ENCODE assay signal across 8 cellular contexts in genomic region chr19:10544242-10544752, GRCh38. TPM values are rescaled to one million over a fixed set of nuclear protein-coding genes. Genes with fewer than 3 reads are reported as not detected.
A peak's percentile ranks its signal among the peaks of the same experiment; 100 is the strongest.
DNase-seq lines count a peak whose midpoint lies in the region; ATAC-seq, FAIRE-seq and TF ChIP-seq lines count a peak whose summit lies in the region.

No MANE protein-coding gene starts in this region.

- DNase-seq in CD8-positive, alpha-beta memory T cell: no peak
- DNase-seq in HFF-Myc (ENCODE audit: extremely low read depth, low read depth): no peak
- no peak for DNase-seq in fibroblast of pulmonary artery (ENCODE audit: low read depth)
- DNase-seq in pancreas: peak; percentile 63 to 87 (median 76)
- no peak for DNase-seq in cerebellar cortex (ENCODE audit: low spot score)
- DNase-seq in DMS153 treated with DMSO at 0.1 percent for 48 hours (lab: John Stamatoyannopoulos, UW; ENCODE audit: unreplicated experiment): no peak
- no peak for DNase-seq in ecto neural progenitor cell (ENCODE audit: low spot score)

- peaks cover 0 to 26% (median 0%) of the 10 kb centered on the region in 3 donors for H3K36me3 Mint-ChIP-seq in CD8-positive, alpha-beta memory T cell

- peak overlapping the region; percentile 76 to 97 (median 93) for H3K27ac Mint-ChIP-seq in CD8-positive, alpha-beta memory T cell

- no peaks in the 10 kb centered on the region for H3K9me3 ChIP-seq in CD8-positive, alpha-beta memory T cell (ENCODE audit: low read length)
- no peaks in the 10 kb centered on the region for H3K9me3 ChIP-seq in pancreas

- peaks cover 11 to 27% (median 14%) of the 10 kb centered on the region in 3 donors for H3K4me1 Mint-ChIP-seq in CD8-positive, alpha-beta memory T cell

- H3K27me3 Mint-ChIP-seq in CD8-positive, alpha-beta memory T cell: peaks cover 2 to 3% of the 10 kb centered on the region in 2 donors

- no peaks in the 10 kb centered on the region for H3K9me3 Mint-ChIP-seq in CD8-positive, alpha-beta memory T cell

- 10 to 18% methylated on average over 22 of the region's 22 CpGs for WGBS in pancreas, 2 donors

- TF ChIP-seq CTCF in HFF-Myc (IDR thresholded peaks at IDR 0.05; ENCODE audit: low read depth, low read length, missing control alignments) (no peak), WI38 (IDR thresholded peaks at IDR 0.05; ENCODE audit: low read depth, low read length) (no peak), fibroblast of pulmonary artery (IDR thresholded peaks at IDR 0.05; ENCODE audit: low read length, missing control alignments) (no peak), pancreas (IDR thresholded peaks at IDR 0.05) (no peak)

- peaks cover 12% of the 10 kb centered on the region for H3K36me3 ChIP-seq in CD8-positive, alpha-beta memory T cell (ENCODE audit: insufficient read depth, low read length)
- peaks cover 0 to 8% (median 0%) of the 10 kb centered on the region in 3 donors for H3K36me3 ChIP-seq in pancreas

- H3K27ac ChIP-seq in CD8-positive, alpha-beta memory T cell (ENCODE audit: low read depth, low read length): peak overlapping the region; percentile 79
- peak overlapping the region; percentile 74 to 86 (median 83) for H3K27ac ChIP-seq in pancreas

- no peak for FAIRE-seq in pancreas (lab: Jason Lieb, UNC)

- peak overlapping the region; percentile 61 for H3K4me3 ChIP-seq in CD8-positive, alpha-beta memory T cell (ENCODE audit: low read length)
- H3K4me3 ChIP-seq in HFF-Myc (replicated peaks; ENCODE audit: low read depth, low read length): peak overlapping the region; percentile 81
- peak overlapping the region; percentile 91 for H3K4me3 ChIP-seq in WI38 (ENCODE audit: low read depth, low read length)
- peak overlapping the region; percentile 67 for H3K4me3 ChIP-seq in fibroblast of pulmonary artery (replicated peaks; ENCODE audit: low read depth, low read length)
- H3K4me3 ChIP-seq in pancreas: peak overlapping the region; percentile 86 to 99 (median 96)

- CTCF ChIA-PET in CD8-positive, alpha-beta memory T cell (lab: Charles Lee): interaction anchor here (0.9 kb wide), 1 partner anchor 52 kb away, joined by 3 read pairs; no protein-coding TSS in a partner anchor

- H3K4me1 ChIP-seq in CD8-positive, alpha-beta memory T cell (ENCODE audit: insufficient read depth, low read length): peaks cover 17% of the 10 kb centered on the region
- peaks cover 0 to 12% (median 0%) of the 10 kb centered on the region in 3 donors for H3K4me1 ChIP-seq in pancreas

- POLR2A ChIA-PET in CD8-positive, alpha-beta memory T cell (lab: Charles Lee): interaction anchor here (0.6 to 1.5 kb wide), 5 partner anchors 22 to 109 kb away, joined by 3 to 5 read pairs (median 3); partner anchors contain the start of genes KRI1 and S1PR5

- H3K4me3 Mint-ChIP-seq in CD8-positive, alpha-beta memory T cell: peak overlapping the region; percentile 90 to 96 (median 93)

- no peaks in the 10 kb centered on the region for H3K27me3 ChIP-seq in CD8-positive, alpha-beta memory T cell (ENCODE audit: insufficient read depth, low read length, poor library complexity, severe bottlenecking)
- no peaks in the 10 kb centered on the region for H3K27me3 ChIP-seq in pancreas

- ATAC-seq in pancreas: peak; percentile 23 to 56 (median 34)

- intact Hi-C loops in pancreas (cut with DNase I): no loop called here

RNA-seq across cellular contexts. Expression of gene ATG4D, which starts 0.6 kb away (rescaled TPM):
- total RNA-seq in CD8-positive, alpha-beta memory T cell: 10 to 100 TPM; 44.4 to 45.1 TPM
- polyA plus RNA-seq in CD8-positive, alpha-beta memory T cell: 28.9 TPM
- total RNA-seq in pancreas: 10 to 100 TPM; 12.9 to 26.9 (median 20.5) TPM
- polyA plus RNA-seq in pancreas: 10 to 100 TPM; 35.2 to 62.1 TPM

RNA-seq across cellular contexts. Expression of gene KRI1, which starts 21.5 kb away (rescaled TPM):
- 10 to 100 TPM; 61.6 to 64.5 TPM for total RNA-seq in CD8-positive, alpha-beta memory T cell
- 45.7 TPM for polyA plus RNA-seq in CD8-positive, alpha-beta memory T cell
- 10 to 100 TPM in 4 of 6 donors, 1 to 10 TPM in 2; 8.0 to 15.8 (median 13.5) TPM for total RNA-seq in pancreas
- polyA plus RNA-seq in pancreas: 10 to 100 TPM; 34.7 to 41.8 TPM

RNA-seq across cellular contexts. Expression of gene CDKN2D, which starts 24.5 kb away (rescaled TPM):
- 10 to 100 TPM; 22.2 to 23.1 TPM for total RNA-seq in CD8-positive, alpha-beta memory T cell
- 176 TPM for polyA plus RNA-seq in CD8-positive, alpha-beta memory T cell
- total RNA-seq in pancreas: 1 to 10 TPM; 1.4 to 3.3 (median 2.1) TPM
- 1 to 10 TPM; 3.8 to 9.1 TPM for polyA plus RNA-seq in pancreas

RNA-seq across cellular contexts. Expression of gene S1PR5, which starts 27.1 kb away (rescaled TPM):
- total RNA-seq in CD8-positive, alpha-beta memory T cell: 1 to 10 TPM; 1.5 to 1.8 TPM
- 90.3 TPM for polyA plus RNA-seq in CD8-positive, alpha-beta memory T cell
- 1 to 10 TPM in 2 of 6 donors, under 1 TPM in 4; 0.32 to 1.3 (median 0.63) TPM for total RNA-seq in pancreas
- polyA plus RNA-seq in pancreas: under 1 TPM; 0.21 to 0.38 TPM

RNA-seq across cellular contexts. Expression of gene KEAP1, which starts 41.1 kb away (rescaled TPM):
- total RNA-seq in CD8-positive, alpha-beta memory T cell: 100 to 1,000 TPM; 101 to 107 TPM
- polyA plus RNA-seq in CD8-positive, alpha-beta memory T cell: 58.3 TPM
- 10 to 100 TPM; 25.2 to 36.4 (median 32.3) TPM for total RNA-seq in pancreas
- 10 to 100 TPM; 40.9 to 48.6 TPM for polyA plus RNA-seq in pancreas

Comparison
In these comparisons a context has a peak if more than half of its experiments do, and no peak if none do; other contexts are left out.
1. DNase-seq: peak in pancreas (6 of 6); none in CD8-positive, alpha-beta memory T cell (0 of 5), HFF-Myc (single experiment), fibroblast of pulmonary artery (single experiment), cerebellar cortex (single experiment), DMS153 treated with DMSO at 0.1 percent for 48 hours (single experiment) and ecto neural progenitor cell (single experiment).
2. RNA of gene CDKN2D, which starts 24.5 kb away (total RNA-seq): 22.2 to 23.1 TPM in CD8-positive, alpha-beta memory T cell; 1.4 to 3.3 TPM in pancreas; every median in the first group is over 4 times any median in the second.
3. Peak in every context shown above with its lines, with median percentiles within 50 percentile points of each other: H3K4me3 ChIP-seq.